14 cellular contexts compared by ENCODE assay signal in the genomic region with DNA sequence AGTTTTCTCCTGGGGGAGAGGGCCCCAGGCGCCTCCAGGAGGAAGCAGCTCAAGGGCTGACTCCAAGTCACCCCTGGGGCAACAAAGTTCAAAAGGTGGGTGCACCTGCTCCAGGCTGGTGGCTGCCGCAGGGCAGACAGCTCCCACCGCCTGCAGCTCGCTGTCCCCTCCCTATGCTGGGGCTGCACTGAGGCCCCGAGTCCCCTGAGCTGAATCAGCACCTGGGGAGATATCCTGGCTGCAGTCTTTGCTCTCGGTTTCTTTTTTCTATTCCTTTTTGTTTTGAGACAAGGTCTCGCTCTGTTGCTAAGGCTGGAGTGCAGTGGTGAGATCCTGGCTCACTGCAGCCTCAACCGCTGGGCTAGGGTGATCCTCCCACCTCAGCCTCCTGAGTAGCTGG.
DNase-seq lines count a peak whose midpoint lies in the region; ATAC-seq and TF ChIP-seq lines count a peak whose summit lies in the region.
"Had no signal": no experiment of that assay in that cellular context is flagged by ENCODE, and none has a peak within 500 bp of the region (broad histone marks: within the 10 kb centered on the region; RNA-seq: fewer than 3 reads in every experiment).

No MANE protein-coding gene starts in this region.

- TF ChIP-seq POLR2A in spleen (IDR thresholded peaks at IDR 0.05), result no peak

- 66 to 79% (median 77%) methylated on average over 8 of the region's 8 CpGs for WGBS in spleen, 5 donors

- DNase-seq in Right ventricle myocardium superior, result peak; percentile 4
- no peak for DNase-seq in left ventricle myocardium inferior
- peak; percentile 52 for DNase-seq in spleen
- no peak for DNase-seq in substantia nigra (lab: John Stamatoyannopoulos, UW)
- DNase-seq in C1 segment of cervical spinal cord (lab: John Stamatoyannopoulos, UW), result no peak
- DNase-seq in NCI-H146 treated with DMSO at 0.1 percent for 48 hours (lab: John Stamatoyannopoulos, UW; ENCODE audit: unreplicated experiment), result no peak
- DNase-seq: activated CD4-positive, CD25-positive, alpha-beta regulatory T cell; dermis blood vessel endothelial cell; EL; NCI-H2081 treated with DMSO at 0.1 percent for 48 hours; occipital lobe; thyroid gland had no signal

- no peak for TF ChIP-seq CTCF in left ventricle myocardium inferior (IDR thresholded peaks at IDR 0.05; ENCODE audit: borderline replicate concordance)
- TF ChIP-seq CTCF in spleen (IDR thresholded peaks at IDR 0.05 in 8 of 11, conservative IDR thresholded peaks at IDR 0.05 in 3 of 11), result no peak

- intact Hi-C loops in Right ventricle myocardium superior (cut with DNase I), result no loop called here
- intact Hi-C loops in left ventricle myocardium inferior (cut with micrococcal nuclease), result no loop called here
- intact Hi-C loops in spleen (cut with DNase I; ENCODE audit: low total_unique reads), result no loop called here

- H3K36me3 ChIP-seq in left ventricle myocardium inferior (no peaks in the 10 kb centered on the region), spleen (no peaks in the 10 kb centered on the region)
- H3K36me3 ChIP-seq: thyroid gland had no signal

- H3K4me1 ChIP-seq in left ventricle myocardium inferior (no peaks in the 10 kb centered on the region), spleen (no peaks in the 10 kb centered on the region)
- H3K4me1 ChIP-seq: thyroid gland had no signal

- H3K9me3 ChIP-seq in left ventricle myocardium inferior (replicated peaks) (no peaks in the 10 kb centered on the region), spleen (no peaks in the 10 kb centered on the region)
- H3K9me3 ChIP-seq: thyroid gland had no signal

- no peak overlapping the region for H3K4me3 ChIP-seq in left ventricle myocardium inferior
- no peak overlapping the region for H3K4me3 ChIP-seq in spleen
- H3K4me3 ChIP-seq: thyroid gland had no signal

- H3K27ac ChIP-seq in left ventricle myocardium inferior (replicated peaks), result no peak overlapping the region
- no peak overlapping the region for H3K27ac ChIP-seq in spleen
- no peak overlapping the region for H3K27ac ChIP-seq in substantia nigra (ENCODE audit: low read depth, low read length, poor library complexity, severe bottlenecking)
- H3K27ac ChIP-seq: thyroid gland had no signal

- no peak for ATAC-seq in Right ventricle myocardium superior (ENCODE audit: poor library complexity)
- ATAC-seq in HG02763 (IDR thresholded peaks at IDR 0.05; ENCODE audit: unreplicated experiment), result peak; percentile 96
- ATAC-seq in HG03558 (IDR thresholded peaks at IDR 0.05; ENCODE audit: extremely low read depth, unreplicated experiment), result peak; percentile 97

- H3K27me3 ChIP-seq in left ventricle myocardium inferior (ENCODE audit: low read depth) (peaks cover 80% of the 10 kb centered on the region), spleen (replicated peaks in 1 of 7) (peaks cover 0 to 27% (median 0%) of the 10 kb centered on the region in 7 donors)
- H3K27me3 ChIP-seq: thyroid gland had no signal

Comparison
In these comparisons a context has a peak if more than half of its experiments do, and no peak if none do; other contexts are left out.
1. DNase-seq: peak in Right ventricle myocardium superior (single experiment) and spleen (single experiment); none in left ventricle myocardium inferior (single experiment), substantia nigra (0 of 49), C1 segment of cervical spinal cord (0 of 14) and NCI-H146 treated with DMSO at 0.1 percent for 48 hours (single experiment).